ENCODE assay signal across 18 cellular contexts in genomic region chr18:43780782-43781340, GRCh38.
A peak's percentile ranks its signal among the peaks of the same experiment; 100 is the strongest.
DNase-seq lines count a peak whose midpoint lies in the region; ATAC-seq and TF ChIP-seq lines count a peak whose summit lies in the region.
"Had no signal": no experiment of that assay in that cellular context is flagged by ENCODE, and none has a peak within 500 bp of the region (broad histone marks: within the 10 kb centered on the region; RNA-seq: fewer than 3 reads in every experiment).

No MANE protein-coding gene starts in this region.

- H3K27me3 Mint-ChIP-seq in activated T-cell treated with anti-CD3 and anti-CD28 coated beads, Interleukin-2, amount 50 U/mL, for 4 hours (ENCODE audit: low read depth) = no peaks in the 10 kb centered on the region

- H3K36me3 Mint-ChIP-seq in activated T-cell treated with anti-CD3 and anti-CD28 coated beads, Interleukin-2, amount 50 U/mL, for 4 hours (ENCODE audit: insufficient read depth) = no peaks in the 10 kb centered on the region
- H3K36me3 Mint-ChIP-seq: activated naive CD4-positive, alpha-beta T cell treated with anti-CD3 and anti-CD28 coated beads, Interleukin-2, amount 50 U/mL, for 72 hours had no signal

- H3K4me1 Mint-ChIP-seq in activated T-cell treated with anti-CD3 and anti-CD28 coated beads, Interleukin-2, amount 50 U/mL, for 4 hours (ENCODE audit: low read depth) = no peaks in the 10 kb centered on the region

- TF ChIP-seq CTCF in AG09319 (IDR thresholded peaks at IDR 0.05; ENCODE audit: low read depth, low read length) = no peak
- no peak for TF ChIP-seq CTCF in cardiac fibroblast (IDR thresholded peaks at IDR 0.05; ENCODE audit: low read depth, low read length)

- no peak overlapping the region for H3K4me3 ChIP-seq in cardiac fibroblast (replicated peaks in 1 of 2; ENCODE audit: low read depth in 2 of 2, low read length in 2 of 2)
- H3K4me3 ChIP-seq: BLaER1 treated with 17β-estradiol and CSF1 and Interleukin-3, amounts not matched to agents 10 nM and 100 nM; testis had no signal

- DNase-seq in AG09319 (ENCODE audit: extremely low read depth, low read depth) = peak; percentile 11
- DNase-seq in M059J (ENCODE audit: low read depth) = peak; percentile 83
- DNase-seq in cardiac fibroblast (ENCODE audit: low read depth in 2 of 2) = peak; percentile 27 to 84
- DNase-seq in kidney glomerular epithelial cell (lab: John Stamatoyannopoulos, UW) = peak; percentile 27
- no peak for DNase-seq in NK-92 (lab: John Stamatoyannopoulos, UW; ENCODE audit: unreplicated experiment)
- DNase-seq in activated T-cell treated with anti-CD3 and anti-CD28 coated beads, Interleukin-2, amount 50 U/mL, for 4 hours = no peak
- no peak for DNase-seq in NCI-H345 (lab: John Stamatoyannopoulos, UW)
- DNase-seq: DMS79 treated with DMSO at 0.1 percent for 48 hours; KBM-7; midbrain; NCI-H146; occipital lobe; stimulated activated CD4-positive, alpha-beta T cell treated with anti-CD3 and anti-CD28 coated beads, Interleukin-12 subunit alpha, Interleukin-12 subunit beta, amount 100 ng/mL, for 4 hours; T-helper 1 cell; testis had no signal

- H3K4me3 Mint-ChIP-seq in activated T-cell treated with anti-CD3 and anti-CD28 coated beads, Interleukin-2, amount 50 U/mL, for 4 hours = no peak overlapping the region

- ATAC-seq in GM18870 (IDR thresholded peaks at IDR 0.05; ENCODE audit: unreplicated experiment) = no peak
- ATAC-seq in activated T-cell treated with anti-CD3 and anti-CD28 coated beads, Interleukin-2, amount 50 U/mL, for 4 hours = no peak
- ATAC-seq: activated naive CD4-positive, alpha-beta T cell treated with anti-CD3 and anti-CD28 coated beads, Interleukin-2, amount 50 U/mL, for 72 hours had no signal

- peaks cover 7% of the 10 kb centered on the region for H3K9me3 Mint-ChIP-seq in activated T-cell treated with anti-CD3 and anti-CD28 coated beads, Interleukin-2, amount 50 U/mL, for 4 hours

Comparison
In these comparisons a context has a peak if more than half of its experiments do, and no peak if none do; other contexts are left out.
1. DNase-seq: peak in AG09319 (single experiment), M059J (single experiment), cardiac fibroblast (2 of 2) and kidney glomerular epithelial cell (single experiment); none in NK-92 (single experiment), activated T-cell treated with anti-CD3 and anti-CD28 coated beads, Interleukin-2, amount 50 U/mL, for 4 hours (single experiment) and NCI-H345 (single experiment).